ENCODE assay signal across 1 cellular context in genomic region chr16:50152386-50152806, GRCh38.
TF ChIP-seq lines count a peak whose summit lies in the region.

No MANE protein-coding gene starts in this region.

TF ChIP-seq in K562, 482 proteins besides CTCF, POLR2A, EP300 and RAD21 (continued from another document):
- TF ChIP-seq CGGBP1 (CRISPR knock-in tag; IDR thresholded peaks at IDR 0.05): no peak
- no peak for TF ChIP-seq NR1H2 (CRISPR knock-in tag; IDR thresholded peaks at IDR 0.05)
- TF ChIP-seq HDAC2 (IDR thresholded peaks at IDR 0.05): no peak; the same call in 1 of the 2 replicates
- TF ChIP-seq CREB3L1 (IDR thresholded peaks at IDR 0.05; ENCODE audit: borderline replicate concordance, low read depth): no peak
- no peak for TF ChIP-seq SREBF1 (IDR thresholded peaks at IDR 0.05; ENCODE audit: borderline replicate concordance, low read depth, low read length)
- peak; percentile 59 to 71; a peak in 3 of 4 replicates for TF ChIP-seq MNT (conservative IDR thresholded peaks at IDR 0.05)
- TF ChIP-seq ZBTB7A (IDR thresholded peaks at IDR 0.05; ENCODE audit: borderline replicate concordance, control insufficient read depth, low read depth, low read length): peak; percentile 82
- no peak for TF ChIP-seq ZFP1 (CRISPR knock-in tag; IDR thresholded peaks at IDR 0.05)
- peak; percentile 24 for TF ChIP-seq RBBP5 (IDR thresholded peaks at IDR 0.05; ENCODE audit: borderline replicate concordance, insufficient read depth, low read length, poor library complexity, severe bottlenecking)
